Comparison of ENCODE assay signal across 32 cellular contexts in genomic region chr16:57838161-57838560, GRCh38. TPM values are rescaled to one million over a fixed set of nuclear protein-coding genes. Genes with fewer than 3 reads are reported as not detected.
DNase-seq lines count a peak whose midpoint lies in the region; TF ChIP-seq lines count a peak whose summit lies in the region.
"Had no signal": no experiment of that assay in that cellular context is flagged by ENCODE, and none has a peak within 500 bp of the region (broad histone marks: within the 10 kb centered on the region; RNA-seq: fewer than 3 reads in every experiment).

No MANE protein-coding gene starts in this region.

- H3K4me1 Mint-ChIP-seq in endodermal cell, result peaks cover 19% of the 10 kb centered on the region
- H3K4me1 Mint-ChIP-seq in T-helper 2 cell treated with Interferon-gamma antibody and Interleukin-4, amounts not matched to agents 5 μg/mL and 100 μg/mL, for 36 hours (ENCODE audit: low read depth), result no peaks in the 10 kb centered on the region
- H3K4me1 Mint-ChIP-seq: activated CD4-positive, alpha-beta T cell treated with anti-CD3 and anti-CD28 coated beads, Interleukin-2, amount 10 ng/mL, durations not matched to agents 24 days and 14 days; CD14-positive monocyte; naive thymus-derived CD8-positive, alpha-beta T cell; stimulated activated naive CD8-positive, alpha-beta T cell treated with anti-CD3 and anti-CD28 coated beads, Interleukin-15, amount 100 ng/mL, for 72 hours had no signal

- peak overlapping the region; percentile 38 for H2AK5ac ChIP-seq in neuronal stem cell (ENCODE audit: low read depth, low read length)

- no peak overlapping the region for H3K18ac ChIP-seq in neuronal stem cell (ENCODE audit: low read length)

- H2BK15ac ChIP-seq in neuronal stem cell (ENCODE audit: low read length), result no peak overlapping the region

- no peak overlapping the region for H3K9ac ChIP-seq in endodermal cell (ENCODE audit: extremely low read depth, low read length, poor library complexity, severe bottlenecking)
- H3K9ac ChIP-seq in neuronal stem cell (ENCODE audit: low read depth, low read length, poor library complexity), result no peak overlapping the region

- no peaks in the 10 kb centered on the region for H3K4me1 ChIP-seq in endodermal cell (ENCODE audit: control insufficient read depth, insufficient read depth, low read length)
- H3K4me1 ChIP-seq in neuronal stem cell (ENCODE audit: control insufficient read depth in 2 of 2, insufficient read depth in 1 of 2, low read depth in 1 of 2, low read length in 2 of 2), result peaks cover 15 to 25% of the 10 kb centered on the region in 2 donors
- H3K4me1 ChIP-seq: heart left ventricle, Peyer's patch, vagina had no signal

- H3K9me3 Mint-ChIP-seq in endodermal cell, result no peaks in the 10 kb centered on the region
- no peaks in the 10 kb centered on the region for H3K9me3 Mint-ChIP-seq in T-helper 2 cell treated with Interferon-gamma antibody and Interleukin-4, amounts not matched to agents 5 μg/mL and 100 μg/mL, for 36 hours
- H3K9me3 Mint-ChIP-seq: activated CD4-positive, alpha-beta T cell treated with anti-CD3 and anti-CD28 coated beads, Interleukin-2, amount 10 ng/mL, durations not matched to agents 24 days and 14 days; activated naive CD4-positive, alpha-beta T cell treated with anti-CD3 and anti-CD28 coated beads, Interleukin-2, amount 50 U/mL, for 72 hours; CD14-positive monocyte; naive thymus-derived CD8-positive, alpha-beta T cell; stimulated activated naive CD8-positive, alpha-beta T cell treated with anti-CD3 and anti-CD28 coated beads, Interleukin-15, amount 100 ng/mL, for 72 hours had no signal

- H3K4ac ChIP-seq in neuronal stem cell (ENCODE audit: low read length), result no peak overlapping the region

- H2AFZ ChIP-seq in neuronal stem cell (ENCODE audit: low read length), result peak overlapping the region; percentile 68

- H3K27ac ChIP-seq in endodermal cell (ENCODE audit: low read depth, low read length), result peak overlapping the region; percentile 75
- no peak overlapping the region for H3K27ac ChIP-seq in neuronal stem cell (replicated peaks; ENCODE audit: low read length)
- H3K27ac ChIP-seq: heart left ventricle, Peyer's patch, vagina, VCaP had no signal

- H3K79me1 ChIP-seq in neuronal stem cell (ENCODE audit: low read depth, low read length), result no peaks in the 10 kb centered on the region

- H3K27me3 ChIP-seq in endodermal cell (ENCODE audit: control insufficient read depth, insufficient read depth, low read length, poor library complexity, severe bottlenecking) (no peaks in the 10 kb centered on the region), neuronal stem cell (ENCODE audit: control insufficient read depth in 3 of 3, insufficient read depth in 3 of 3, low read depth in 1 of 3, low read length in 3 of 3) (no peaks in the 10 kb centered on the region)
- H3K27me3 ChIP-seq: heart left ventricle, Peyer's patch, vagina had no signal

- WGBS in endodermal cell (ENCODE audit: insufficient coverage in 1 of 2, insufficient read length in 1 of 2), 2 experiments, result 74 to 85% methylated on average over 13 of the region's 13 CpGs
- WGBS in neuronal stem cell (ENCODE audit: extremely low coverage in 2 of 2, insufficient read length in 2 of 2, insufficient replicate concordance in 1 of 2), 2 donors, result no CpG with 5 or more reads among the region's 13 CpGs

- TF ChIP-seq CTCF in endodermal cell (conservative IDR thresholded peaks at IDR 0.05), result no peak

- no peaks in the 10 kb centered on the region for H3K27me3 Mint-ChIP-seq in endodermal cell (ENCODE audit: insufficient read depth)
- peaks cover 2% of the 10 kb centered on the region for H3K27me3 Mint-ChIP-seq in T-helper 2 cell treated with Interferon-gamma antibody and Interleukin-4, amounts not matched to agents 5 μg/mL and 100 μg/mL, for 36 hours (ENCODE audit: low read depth)
- H3K27me3 Mint-ChIP-seq: stimulated activated naive CD8-positive, alpha-beta T cell treated with anti-CD3 and anti-CD28 coated beads, Interleukin-15, amount 100 ng/mL, for 72 hours had no signal

- no peak overlapping the region for H3K4me2 ChIP-seq in neuronal stem cell (ENCODE audit: insufficient read depth, low read length, poor library complexity, severe bottlenecking)

- no peak overlapping the region for H2BK5ac ChIP-seq in neuronal stem cell (ENCODE audit: low read length)

- no peak overlapping the region for H2BK120ac ChIP-seq in neuronal stem cell (ENCODE audit: low read depth, low read length)

- no peaks in the 10 kb centered on the region for H3K36me3 Mint-ChIP-seq in endodermal cell (ENCODE audit: low read depth)
- no peaks in the 10 kb centered on the region for H3K36me3 Mint-ChIP-seq in T-helper 2 cell treated with Interferon-gamma antibody and Interleukin-4, amounts not matched to agents 5 μg/mL and 100 μg/mL, for 36 hours (ENCODE audit: low read depth)
- H3K36me3 Mint-ChIP-seq: activated naive CD4-positive, alpha-beta T cell treated with anti-CD3 and anti-CD28 coated beads, Interleukin-2, amount 50 U/mL, for 72 hours; CD14-positive monocyte; naive thymus-derived CD8-positive, alpha-beta T cell had no signal

- no peaks in the 10 kb centered on the region for H3K9me3 ChIP-seq in endodermal cell (ENCODE audit: control insufficient read depth, low read length)
- H3K9me3 ChIP-seq in neuronal stem cell (replicated peaks in 1 of 2; ENCODE audit: control insufficient read depth in 2 of 2, insufficient read depth in 1 of 2, low read depth in 1 of 2, low read length in 2 of 2), result no peaks in the 10 kb centered on the region
- H3K9me3 ChIP-seq: heart left ventricle, Peyer's patch, vagina had no signal

- H3K23ac ChIP-seq in neuronal stem cell (ENCODE audit: low read depth, low read length, poor library complexity), result no peak overlapping the region

- H2BK12ac ChIP-seq in neuronal stem cell (ENCODE audit: low read length), result no peak overlapping the region

- no peak overlapping the region for H3K4me3 ChIP-seq in endodermal cell (ENCODE audit: low read length)
- H3K4me3 ChIP-seq in neuronal stem cell (ENCODE audit: low read length in 2 of 2), result no peak overlapping the region
- H3K4me3 ChIP-seq: heart left ventricle, Peyer's patch, vagina had no signal

- DNase-seq in NCI-H2227 (lab: John Stamatoyannopoulos, UW; ENCODE audit: unreplicated experiment) (peak; percentile 44), NCI-H2227 treated with DMSO at 0.1 percent for 48 hours (lab: John Stamatoyannopoulos, UW) (no peak), endodermal cell (no peak), neuronal stem cell (ENCODE audit: low spot score) (no peak), superior temporal gyrus (ENCODE audit: extremely low spot score) (peak; percentile 37), CD1c-positive myeloid dendritic cell (ENCODE audit: extremely low spot score) (no peak)
- DNase-seq in T-helper 2 cell treated with Interferon-gamma antibody and Interleukin-4, amounts not matched to agents 5 μg/mL and 100 μg/mL, for 36 hours (ENCODE audit: low spot score), result no peak
- DNase-seq in effector CD4-positive, alpha-beta T cell, result no peak
- DNase-seq: activated CD4-positive, alpha-beta T cell treated with anti-CD3 and anti-CD28 coated beads, Interleukin-2, amount 10 ng/mL, durations not matched to agents 24 days and 14 days; activated CD8-positive, alpha-beta memory T cell treated with anti-CD3 and anti-CD28 coated beads for 24 hours; activated T-cell treated with anti-CD3 and anti-CD28 coated beads for 4 hours; cortex of kidney; DMS79; foreskin fibroblast; GDM1; GOT3; heart left ventricle; kidney; naive thymus-derived CD8-positive, alpha-beta T cell; NCI-H1092; NCI-H1694 treated with DMSO at 0.1 percent for 48 hours; Peyer's patch; SHP77; stimulated activated CD4-positive, alpha-beta T cell treated with anti-CD3 and anti-CD28 coated beads, Interleukin-12 subunit alpha, Interleukin-12 subunit beta, amount 100 ng/mL, for 4 hours; stimulated activated CD4-positive, alpha-beta T cell treated with anti-CD3 and anti-CD28 coated beads, Interleukin-2, amount 100 ng/mL, for 48 hours; stimulated activated naive CD8-positive, alpha-beta T cell treated with anti-CD3 and anti-CD28 coated beads, Interleukin-15, amount 100 ng/mL, for 72 hours had no signal

- H4K8ac ChIP-seq in neuronal stem cell (ENCODE audit: low read depth, low read length), result no peak overlapping the region

- H3K36me3 ChIP-seq in endodermal cell (ENCODE audit: control insufficient read depth, insufficient read depth, low read length), result no peaks in the 10 kb centered on the region
- no peaks in the 10 kb centered on the region for H3K36me3 ChIP-seq in neuronal stem cell (replicated peaks in 1 of 2; ENCODE audit: control insufficient read depth in 2 of 2, insufficient read depth in 2 of 2, low read length in 2 of 2)
- H3K36me3 ChIP-seq: heart left ventricle, Peyer's patch, vagina had no signal

- H3K14ac ChIP-seq in neuronal stem cell (ENCODE audit: low read length), result no peak overlapping the region

- H3K27ac Mint-ChIP-seq in endodermal cell, result no peak overlapping the region
- H3K27ac Mint-ChIP-seq in T-helper 2 cell treated with Interferon-gamma antibody and Interleukin-4, amounts not matched to agents 5 μg/mL and 100 μg/mL, for 36 hours, result no peak overlapping the region
- H3K27ac Mint-ChIP-seq: activated CD4-positive, alpha-beta T cell treated with anti-CD3 and anti-CD28 coated beads, Interleukin-2, amount 10 ng/mL, durations not matched to agents 24 days and 14 days; activated naive CD4-positive, alpha-beta T cell treated with anti-CD3 and anti-CD28 coated beads, Interleukin-2, amount 50 U/mL, for 72 hours; naive thymus-derived CD8-positive, alpha-beta T cell; progenitor cell of endocrine pancreas had no signal

- H4K91ac ChIP-seq in neuronal stem cell (ENCODE audit: low read depth, low read length, poor library complexity), result no peak overlapping the region

- H3K4me3 Mint-ChIP-seq in endodermal cell, result no peak overlapping the region
- no peak overlapping the region for H3K4me3 Mint-ChIP-seq in T-helper 2 cell treated with Interferon-gamma antibody and Interleukin-4, amounts not matched to agents 5 μg/mL and 100 μg/mL, for 36 hours
- H3K4me3 Mint-ChIP-seq: activated CD4-positive, alpha-beta T cell treated with anti-CD3 and anti-CD28 coated beads, Interleukin-2, amount 10 ng/mL, durations not matched to agents 24 days and 14 days; CD14-positive monocyte; naive thymus-derived CD8-positive, alpha-beta T cell; stimulated activated naive CD8-positive, alpha-beta T cell treated with anti-CD3 and anti-CD28 coated beads, Interleukin-15, amount 100 ng/mL, for 72 hours had no signal

RNA-seq across cellular contexts. Expression of gene KIFC3, which starts 35.9 kb away (rescaled TPM):
- total RNA-seq in endodermal cell, result 10 to 100 TPM; 39.2 to 39.3 TPM
- 18.0 TPM for polyA plus RNA-seq in endodermal cell (2013, experiment 1 of 2)
- polyA plus RNA-seq in endodermal cell (2013, experiment 2 of 2), result 22.9 TPM
- polyA plus RNA-seq in neuronal stem cell (2013, experiment 1 of 2), result 1.3 TPM
- polyA plus RNA-seq in neuronal stem cell (2013, experiment 2 of 2), result 1.1 TPM
- total RNA-seq: T-helper 2 cell treated with Interferon-gamma antibody and Interleukin-4, amounts not matched to agents 100 ng/mL and 5 ng/mL, for 36 hours had no signal

Comparison
In these comparisons a context has a peak if more than half of its experiments do, and no peak if none do; other contexts are left out.
1. DNase-seq: peak in NCI-H2227 (single experiment) and superior temporal gyrus (single experiment); none in NCI-H2227 treated with DMSO at 0.1 percent for 48 hours (single experiment), endodermal cell (single experiment), neuronal stem cell (single experiment), CD1c-positive myeloid dendritic cell (single experiment), T-helper 2 cell treated with Interferon-gamma antibody and Interleukin-4, amounts not matched to agents 5 μg/mL and 100 μg/mL, for 36 hours (single experiment) and effector CD4-positive, alpha-beta T cell (single experiment).